ENCODE assay signal across 21 cellular contexts in the genomic region with DNA sequence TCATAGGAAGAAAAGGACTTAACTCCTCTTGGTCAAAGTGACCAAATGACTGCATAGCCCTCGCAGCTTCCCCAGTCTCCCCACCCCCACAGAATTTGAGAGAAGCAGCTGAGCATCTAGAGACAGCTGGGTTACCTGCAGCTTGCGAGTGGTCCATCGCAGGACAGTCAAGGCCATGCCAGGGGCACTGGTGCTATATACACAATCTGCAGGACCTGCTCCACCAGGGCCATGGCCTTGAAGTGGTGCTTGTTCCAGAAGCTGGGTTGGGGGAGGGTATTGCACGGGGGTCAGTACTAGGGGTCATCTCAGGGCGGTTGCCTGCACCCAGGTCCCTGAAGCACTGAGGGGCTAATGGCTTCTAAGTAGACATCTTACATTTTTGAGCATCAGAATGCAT.
"Had no signal": no experiment of that assay in that cellular context is flagged by ENCODE, and none has a peak within 500 bp of the region (broad histone marks: within the 10 kb centered on the region; RNA-seq: fewer than 3 reads in every experiment).

No MANE protein-coding gene starts in this region.

- FAIRE-seq: keratinocyte, pancreas had no signal

- H3K27me3 ChIP-seq: body of pancreas, heart right ventricle, pancreas, right atrium auricular region, vagina had no signal

- DNase-seq: activated CD4-positive, alpha-beta T cell treated with anti-CD3 and anti-CD28 coated beads, Interleukin-2, amount 50 U/mL, for 4 hours; activated gamma-delta T cell treated with Interleukin-2 at 50 U/mL for 16 hours; activated T-cell treated with anti-CD3 and anti-CD28 coated beads for 4 hours; anterior cingulate cortex; body of pancreas; erythroblast; foreskin fibroblast; heart right ventricle; left colon; pancreas; psoas muscle; stimulated activated CD4-positive, alpha-beta T cell treated with anti-CD3 and anti-CD28 coated beads, Interleukin-4, amount 100 ng/mL, for 24 hours; stimulated activated naive CD4-positive, alpha-beta T cell treated with Interleukin-2 at 50 U/mL for 16 hours had no signal

- H3K4me3 ChIP-seq: body of pancreas, heart right ventricle, pancreas, psoas muscle, right atrium auricular region, thoracic aorta, vagina had no signal

- H3K9me3 ChIP-seq: body of pancreas, heart right ventricle, pancreas, psoas muscle, right atrium auricular region, thoracic aorta, vagina had no signal

- H3K27ac ChIP-seq: body of pancreas, heart right ventricle, pancreas, psoas muscle, right atrium auricular region, thoracic aorta, vagina had no signal

- H3K4me1 ChIP-seq: pancreas, psoas muscle, right atrium auricular region, vagina had no signal

- H3K4me3 Mint-ChIP-seq: activated naive CD4-positive, alpha-beta T cell treated with anti-CD3 and anti-CD28 coated beads, Interleukin-2, amount 50 U/mL, for 24 hours; memory B cell; nephron; type B pancreatic cell had no signal

- H3K36me3 Mint-ChIP-seq: activated naive CD4-positive, alpha-beta T cell treated with anti-CD3 and anti-CD28 coated beads, Interleukin-2, amount 50 U/mL, for 24 hours had no signal

- H3K4me1 Mint-ChIP-seq: memory B cell had no signal

- H3K27ac Mint-ChIP-seq: memory B cell, nephron, type B pancreatic cell had no signal

- H3K27me3 Mint-ChIP-seq: activated naive CD4-positive, alpha-beta T cell treated with anti-CD3 and anti-CD28 coated beads, Interleukin-2, amount 50 U/mL, for 24 hours; memory B cell; type B pancreatic cell had no signal

- H3K9me3 Mint-ChIP-seq: activated naive CD4-positive, alpha-beta T cell treated with anti-CD3 and anti-CD28 coated beads, Interleukin-2, amount 50 U/mL, for 24 hours; nephron; type B pancreatic cell had no signal

- ATAC-seq: body of pancreas, heart right ventricle, left colon had no signal
